ENCODE assay signal across 23 cellular contexts in the genomic region with DNA sequence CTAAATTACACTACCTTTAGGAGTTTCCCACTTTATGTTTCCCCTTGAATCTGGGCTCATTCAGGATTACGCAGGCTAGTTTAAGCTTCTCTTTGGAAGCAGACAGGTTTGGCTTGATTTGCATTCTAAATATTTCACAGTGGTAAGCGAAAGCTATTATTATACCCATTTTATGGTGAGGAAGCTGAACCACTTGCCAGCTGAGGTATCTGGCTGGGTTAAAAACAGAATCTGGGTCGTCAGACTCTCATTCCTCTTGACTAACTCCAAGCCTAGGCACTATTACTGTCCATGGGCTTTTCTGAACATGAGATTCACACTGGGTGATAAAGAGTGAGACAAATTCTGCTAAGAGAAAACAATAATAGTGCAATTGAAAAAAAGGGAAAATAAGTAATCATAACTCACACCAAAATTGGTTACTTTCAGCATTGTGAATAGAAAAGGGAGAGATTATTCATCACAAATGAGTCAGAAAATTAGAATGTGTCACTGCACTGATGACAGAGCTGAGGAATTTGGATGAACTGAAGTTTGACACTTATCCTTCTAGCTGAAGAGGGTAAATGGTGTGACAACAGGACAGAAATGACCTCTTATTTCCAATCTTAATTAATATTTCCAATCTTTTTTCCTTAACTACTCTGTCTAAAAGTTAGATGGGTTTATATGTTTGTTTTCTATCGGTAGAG.
DNase-seq lines count a peak whose midpoint lies in the region; ATAC-seq and TF ChIP-seq lines count a peak whose summit lies in the region.
"Had no signal": no experiment of that assay in that cellular context is flagged by ENCODE, and none has a peak within 500 bp of the region (broad histone marks: within the 10 kb centered on the region; RNA-seq: fewer than 3 reads in every experiment).

No MANE protein-coding gene starts in this region.

- H3K18ac ChIP-seq in IMR-90 (ENCODE audit: low read depth, low read length) = no peak overlapping the region

- no peak for TF ChIP-seq CTCF in IMR-90 (conservative IDR thresholded peaks at IDR 0.05; ENCODE audit: low read depth, low read length)
- no peak for TF ChIP-seq CTCF in epithelial cell of esophagus (IDR thresholded peaks at IDR 0.05; ENCODE audit: insufficient read depth, low read depth, low read length, missing control alignments)

- H2AFZ ChIP-seq in IMR-90 (replicated peaks; ENCODE audit: low read length, poor library complexity) = no peak overlapping the region

- no peak overlapping the region for H2AK9ac ChIP-seq in IMR-90 (replicated peaks; ENCODE audit: low read depth, low read length, poor library complexity)

- CTCF ChIA-PET in IMR-90 (lab: Yijun Ruan, JAX) = interaction anchor here (0.5 to 1.4 kb wide), 2 partner anchors 9 to 11 kb away, joined by 3 read pairs; no protein-coding TSS in a partner anchor

- H3K4me1 ChIP-seq in IMR-90 (ENCODE audit: control insufficient read depth, insufficient read depth, low read length) = peaks cover 10% of the 10 kb centered on the region
- H3K4me1 ChIP-seq: upper lobe of left lung had no signal

- ATAC-seq in IMR-90 (ENCODE audit: low read depth) = no peak
- ATAC-seq in stimulated activated effector memory CD8-positive, alpha-beta T cell treated with anti-CD3 and anti-CD28 coated beads, Interleukin-12 subunit alpha, Interleukin-12 subunit beta, amount 100 ng/mL, for 72 hours = peak; percentile 96
- ATAC-seq: CD8-positive, alpha-beta T cell; left lobe of liver had no signal

- no peak for DNase-seq in activated T-cell treated with anti-CD3 and anti-CD28 coated beads, Interleukin-2, amount 50 U/mL, for 24 hours
- DNase-seq in activated T-cell treated with anti-CD3 and anti-CD28 coated beads, Interleukin-2, amount 50 U/mL, for 48 hours = no peak
- peak; percentile 20 for DNase-seq in IMR-90
- DNase-seq in epithelial cell of esophagus (ENCODE audit: low read depth) = peak; percentile 23
- no peak for DNase-seq in stimulated activated effector memory CD8-positive, alpha-beta T cell treated with anti-CD3 and anti-CD28 coated beads, Interleukin-12 subunit alpha, Interleukin-12 subunit beta, amount 100 ng/mL, for 72 hours (ENCODE audit: low spot score in 2 of 2)
- no peak for DNase-seq in NCI-H69 (lab: John Stamatoyannopoulos, UW)
- no peak for DNase-seq in activated T-helper 2 cell treated with anti-CD3 and anti-CD28 coated beads, Interferon-gamma antibody, Interleukin-2, Interleukin-4, amounts not matched to agents 10 μg/mL and 5 μg/mL and 100 μg/mL, durations not matched to agents 14 hours and 24 hours and 36 hours (ENCODE audit: low spot score)
- DNase-seq in effector CD8-positive, alpha-beta T cell (lab: John Stamatoyannopoulos, UW) = no peak
- DNase-seq: CD8-positive, alpha-beta T cell; DND-41; effector CD4-positive, alpha-beta T cell; KBM-7; NCI-H1417; NCI-H226; NK-92 treated with Interleukin-12 subunit alpha and Interleukin-12 subunit beta, amount 100 ng/mL, for 24 hours; occipital lobe; Right ventricle myocardium superior; small intestine; upper lobe of left lung had no signal

- H3K56ac ChIP-seq in IMR-90 (ENCODE audit: extremely low read depth, insufficient read depth, low read length) = no peak overlapping the region

- intact Hi-C loops in IMR-90 (cut with micrococcal nuclease) = no loop called here
- intact Hi-C loops in activated T-helper 2 cell treated with anti-CD3 and anti-CD28 coated beads, Interferon-gamma antibody, Interleukin-2, Interleukin-4, amounts not matched to agents 10 μg/mL and 5 μg/mL and 100 μg/mL, durations not matched to agents 14 hours and 24 hours and 36 hours (cut with micrococcal nuclease) = no loop called here

- no peaks in the 10 kb centered on the region for H3K9me3 Mint-ChIP-seq in activated T-cell treated with anti-CD3 and anti-CD28 coated beads, Interleukin-2, amount 50 U/mL, for 24 hours
- no peaks in the 10 kb centered on the region for H3K9me3 Mint-ChIP-seq in stimulated activated effector memory CD8-positive, alpha-beta T cell treated with anti-CD3 and anti-CD28 coated beads, Interleukin-12 subunit alpha, Interleukin-12 subunit beta, amount 100 ng/mL, for 72 hours
- H3K9me3 Mint-ChIP-seq in activated T-helper 2 cell treated with anti-CD3 and anti-CD28 coated beads, Interferon-gamma antibody, Interleukin-2, Interleukin-4, amounts not matched to agents 10 μg/mL and 5 μg/mL and 100 μg/mL, durations not matched to agents 14 hours and 24 hours and 36 hours = no peaks in the 10 kb centered on the region
- H3K9me3 Mint-ChIP-seq: activated naive CD4-positive, alpha-beta T cell treated with anti-CD3 and anti-CD28 coated beads, Interleukin-2, amount 50 U/mL, for 24 hours; CD8-positive, alpha-beta T cell; T-helper 1 cell treated with Interleukin-12 subunit alpha and Interleukin-12 subunit beta and Interleukin-4 antibody, amounts not matched to agents 30 μg/mL and 1 μg/mL, for 36 hours had no signal

- H3K4me2 ChIP-seq in IMR-90 (ENCODE audit: low read depth, low read length) = no peak overlapping the region

- H4K91ac ChIP-seq in IMR-90 (ENCODE audit: insufficient read depth, low read depth, low read length) = no peak overlapping the region

- H3K9me3 ChIP-seq in IMR-90 (ENCODE audit: control insufficient read depth, insufficient read depth, low read length) = no peaks in the 10 kb centered on the region
- H3K9me3 ChIP-seq: upper lobe of left lung had no signal

- H2BK5ac ChIP-seq in IMR-90 (ENCODE audit: low read depth, low read length, poor library complexity, severe bottlenecking) = no peak overlapping the region

- dilution Hi-C loops in IMR-90 (cut with HindIII; ENCODE audit: low sequenced_read_pairs, unreplicated experiment) = no loop called here

- POLR2A ChIA-PET in IMR-90 (lab: Charles Lee; ENCODE audit: unreplicated experiment) = no interaction called here

- H2AK5ac ChIP-seq in IMR-90 (ENCODE audit: low read depth, low read length) = no peak overlapping the region

- no TSS peak for BruUV-seq in IMR-90 (replicated peaks; lab: Mats Ljungman, UMichigan)

- H4K8ac ChIP-seq in IMR-90 (ENCODE audit: low read depth in 2 of 2, low read length in 2 of 2) = peak overlapping the region in 1 of 2 experiments; percentile 23; a peak in 1 of 4 replicates

- no peaks in the 10 kb centered on the region for H3K36me3 Mint-ChIP-seq in activated T-cell treated with anti-CD3 and anti-CD28 coated beads, Interleukin-2, amount 50 U/mL, for 24 hours (ENCODE audit: low read depth)
- H3K36me3 Mint-ChIP-seq in stimulated activated effector memory CD8-positive, alpha-beta T cell treated with anti-CD3 and anti-CD28 coated beads, Interleukin-12 subunit alpha, Interleukin-12 subunit beta, amount 100 ng/mL, for 72 hours = no peaks in the 10 kb centered on the region
- no peaks in the 10 kb centered on the region for H3K36me3 Mint-ChIP-seq in activated T-helper 2 cell treated with anti-CD3 and anti-CD28 coated beads, Interferon-gamma antibody, Interleukin-2, Interleukin-4, amounts not matched to agents 10 μg/mL and 5 μg/mL and 100 μg/mL, durations not matched to agents 14 hours and 24 hours and 36 hours (ENCODE audit: low read depth)
- H3K36me3 Mint-ChIP-seq: activated naive CD4-positive, alpha-beta T cell treated with anti-CD3 and anti-CD28 coated beads, Interleukin-2, amount 50 U/mL, for 24 hours; CD8-positive, alpha-beta T cell had no signal

- H3K27ac ChIP-seq in IMR-90 (ENCODE audit: insufficient read depth, low read length) = no peak overlapping the region
- H3K27ac ChIP-seq: cardiac muscle cell, upper lobe of left lung had no signal

- no peak overlapping the region; the same call in 1 of the 2 replicates for H4K5ac ChIP-seq in IMR-90 (ENCODE audit: low read depth, low read length)

- no peak overlapping the region for H3K4me3 ChIP-seq in IMR-90 (ENCODE audit: insufficient read depth, low read depth, low read length)
- no peak overlapping the region for H3K4me3 ChIP-seq in epithelial cell of esophagus (ENCODE audit: low read length)
- H3K4me3 ChIP-seq: cardiac muscle cell, upper lobe of left lung had no signal

- H3K79me1 ChIP-seq in IMR-90 (ENCODE audit: low read depth in 1 of 2, low read length in 2 of 2) = peaks cover 7 to 26% of the 10 kb centered on the region in 2 experiments

- H3K14ac ChIP-seq in IMR-90 (replicated peaks; ENCODE audit: low read depth, low read length) = 0 out of 2 replicates have a peak overlapping the region, but pooled peaks have one; percentile 48

- no peak overlapping the region for H3K4me3 Mint-ChIP-seq in activated T-cell treated with anti-CD3 and anti-CD28 coated beads, Interleukin-2, amount 50 U/mL, for 24 hours
- H3K4me3 Mint-ChIP-seq in stimulated activated effector memory CD8-positive, alpha-beta T cell treated with anti-CD3 and anti-CD28 coated beads, Interleukin-12 subunit alpha, Interleukin-12 subunit beta, amount 100 ng/mL, for 72 hours = no peak overlapping the region
- H3K4me3 Mint-ChIP-seq in activated T-helper 2 cell treated with anti-CD3 and anti-CD28 coated beads, Interferon-gamma antibody, Interleukin-2, Interleukin-4, amounts not matched to agents 10 μg/mL and 5 μg/mL and 100 μg/mL, durations not matched to agents 14 hours and 24 hours and 36 hours (ENCODE audit: low read depth) = no peak overlapping the region
- H3K4me3 Mint-ChIP-seq: activated naive CD4-positive, alpha-beta T cell treated with anti-CD3 and anti-CD28 coated beads, Interleukin-2, amount 50 U/mL, for 24 hours; CD8-positive, alpha-beta T cell; T-helper 1 cell treated with Interleukin-12 subunit alpha and Interleukin-12 subunit beta and Interleukin-4 antibody, amounts not matched to agents 30 μg/mL and 1 μg/mL, for 36 hours had no signal

- H3K27me3 ChIP-seq in IMR-90 (ENCODE audit: control insufficient read depth, insufficient read depth, low read length) = no peaks in the 10 kb centered on the region
- H3K27me3 ChIP-seq: cardiac muscle cell, upper lobe of left lung had no signal

- WGBS in IMR-90 (ENCODE audit: extremely low coverage in 2 of 2, insufficient read length in 1 of 2), 2 experiments = no CpG with 5 or more reads among the region's 4 CpGs

- no peak overlapping the region for H2BK120ac ChIP-seq in IMR-90 (ENCODE audit: low read depth, low read length)

- H2BK20ac ChIP-seq in IMR-90 (ENCODE audit: low read depth, low read length) = no peak overlapping the region

- H3K9ac ChIP-seq in IMR-90 (ENCODE audit: low read depth, low read length) = no peak overlapping the region

- H2BK15ac ChIP-seq in IMR-90 (ENCODE audit: low read depth, low read length) = no peak overlapping the region

- peak overlapping the region; percentile 62 for H3K27ac Mint-ChIP-seq in activated T-cell treated with anti-CD3 and anti-CD28 coated beads, Interleukin-2, amount 50 U/mL, for 24 hours
- no peak overlapping the region for H3K27ac Mint-ChIP-seq in stimulated activated effector memory CD8-positive, alpha-beta T cell treated with anti-CD3 and anti-CD28 coated beads, Interleukin-12 subunit alpha, Interleukin-12 subunit beta, amount 100 ng/mL, for 72 hours
- H3K27ac Mint-ChIP-seq in activated T-helper 2 cell treated with anti-CD3 and anti-CD28 coated beads, Interferon-gamma antibody, Interleukin-2, Interleukin-4, amounts not matched to agents 10 μg/mL and 5 μg/mL and 100 μg/mL, durations not matched to agents 14 hours and 24 hours and 36 hours = no peak overlapping the region
- H3K27ac Mint-ChIP-seq: CD8-positive, alpha-beta T cell; T-helper 1 cell treated with Interleukin-12 subunit alpha and Interleukin-12 subunit beta and Interleukin-4 antibody, amounts not matched to agents 30 μg/mL and 1 μg/mL, for 36 hours had no signal

- H3K4me1 Mint-ChIP-seq in activated T-cell treated with anti-CD3 and anti-CD28 coated beads, Interleukin-2, amount 50 U/mL, for 24 hours (ENCODE audit: low read depth) = peaks cover 48% of the 10 kb centered on the region
- peaks cover 10% of the 10 kb centered on the region for H3K4me1 Mint-ChIP-seq in stimulated activated effector memory CD8-positive, alpha-beta T cell treated with anti-CD3 and anti-CD28 coated beads, Interleukin-12 subunit alpha, Interleukin-12 subunit beta, amount 100 ng/mL, for 72 hours
- peaks cover 9% of the 10 kb centered on the region for H3K4me1 Mint-ChIP-seq in activated T-helper 2 cell treated with anti-CD3 and anti-CD28 coated beads, Interferon-gamma antibody, Interleukin-2, Interleukin-4, amounts not matched to agents 10 μg/mL and 5 μg/mL and 100 μg/mL, durations not matched to agents 14 hours and 24 hours and 36 hours (ENCODE audit: low read depth)

- H3K36me3 ChIP-seq in IMR-90 (ENCODE audit: control insufficient read depth, insufficient read depth, low read length) = no peaks in the 10 kb centered on the region
- H3K36me3 ChIP-seq: cardiac muscle cell, upper lobe of left lung had no signal

- no peak for TF ChIP-seq RAD21 in IMR-90 (IDR thresholded peaks at IDR 0.05; ENCODE audit: low read length)

- no peak overlapping the region for H3K4ac ChIP-seq in IMR-90 (ENCODE audit: low read depth, low read length)

- peaks cover 10% of the 10 kb centered on the region for H3K27me3 Mint-ChIP-seq in activated T-cell treated with anti-CD3 and anti-CD28 coated beads, Interleukin-2, amount 50 U/mL, for 24 hours
- peaks cover 24% of the 10 kb centered on the region for H3K27me3 Mint-ChIP-seq in activated T-helper 2 cell treated with anti-CD3 and anti-CD28 coated beads, Interferon-gamma antibody, Interleukin-2, Interleukin-4, amounts not matched to agents 10 μg/mL and 5 μg/mL and 100 μg/mL, durations not matched to agents 14 hours and 24 hours and 36 hours (ENCODE audit: low read depth)
- H3K27me3 Mint-ChIP-seq: activated naive CD4-positive, alpha-beta T cell treated with anti-CD3 and anti-CD28 coated beads, Interleukin-2, amount 50 U/mL, for 24 hours had no signal

- H4K20me1 ChIP-seq in IMR-90 (ENCODE audit: insufficient read depth, low read length) = no peaks in the 10 kb centered on the region

- TF ChIP-seq POLR2A in IMR-90 (IDR thresholded peaks at IDR 0.05; ENCODE audit: low read depth, low read length) = no peak

- in situ Hi-C loops in IMR-90 (cut with MboI; ENCODE audit: low sequenced_read_pairs) = no loop called here

- H3K23ac ChIP-seq in IMR-90 (ENCODE audit: low read depth, low read length) = no peak overlapping the region

- no peaks in the 10 kb centered on the region for H3K9me1 ChIP-seq in IMR-90 (ENCODE audit: insufficient read depth, low read length)

Comparison
In these comparisons a context has a peak if more than half of its experiments do, and no peak if none do; other contexts are left out.
1. DNase-seq: peak in IMR-90 (single experiment) and epithelial cell of esophagus (single experiment); none in activated T-cell treated with anti-CD3 and anti-CD28 coated beads, Interleukin-2, amount 50 U/mL, for 24 hours (single experiment), activated T-cell treated with anti-CD3 and anti-CD28 coated beads, Interleukin-2, amount 50 U/mL, for 48 hours (0 of 2), stimulated activated effector memory CD8-positive, alpha-beta T cell treated with anti-CD3 and anti-CD28 coated beads, Interleukin-12 subunit alpha, Interleukin-12 subunit beta, amount 100 ng/mL, for 72 hours (0 of 2), NCI-H69 (single experiment), activated T-helper 2 cell treated with anti-CD3 and anti-CD28 coated beads, Interferon-gamma antibody, Interleukin-2, Interleukin-4, amounts not matched to agents 10 μg/mL and 5 μg/mL and 100 μg/mL, durations not matched to agents 14 hours and 24 hours and 36 hours (single experiment) and effector CD8-positive, alpha-beta T cell (single experiment).